In the genomic region with DNA sequence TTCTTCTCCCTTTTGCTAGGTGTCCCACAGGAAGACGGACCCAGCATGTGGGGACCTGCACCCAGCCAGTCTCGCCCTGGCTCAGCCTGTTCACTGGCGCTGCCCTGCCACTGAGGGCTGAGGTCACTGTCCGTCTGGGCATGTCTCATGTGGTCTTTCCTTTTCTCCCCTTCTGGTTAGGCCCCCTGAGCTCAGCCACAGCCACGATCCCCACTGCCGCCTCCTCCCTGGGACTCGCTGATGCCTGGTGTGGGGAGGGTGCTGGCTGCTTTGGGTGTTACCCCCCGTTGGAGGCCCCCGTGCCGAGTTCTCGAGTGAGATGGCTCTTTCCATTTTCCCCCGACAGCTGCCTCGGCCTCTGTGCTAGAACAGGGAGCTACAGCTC, we compare ENCODE assay signal across 12 cellular contexts. TPM values are rescaled to one million over a fixed set of nuclear protein-coding genes. Genes with fewer than 3 reads are reported as not detected.
DNase-seq lines count a peak whose midpoint lies in the region; ATAC-seq, FAIRE-seq and TF ChIP-seq lines count a peak whose summit lies in the region.
"Had no signal": no experiment of that assay in that cellular context is flagged by ENCODE, and none has a peak within 500 bp of the region (broad histone marks: within the 10 kb centered on the region; RNA-seq: fewer than 3 reads in every experiment).

No MANE protein-coding gene starts in this region.

- H4K20me1 ChIP-seq in BLaER1, result peaks cover 9% of the 10 kb centered on the region; the same call in 1 of the 2 replicates

- TF ChIP-seq CTCF in activated CD8-positive, alpha-beta T cell treated with anti-CD3 and anti-CD28 coated beads for 36 hours (IDR thresholded peaks at IDR 0.05), result no peak
- TF ChIP-seq CTCF in gastrocnemius medialis (IDR thresholded peaks at IDR 0.05 in 4 of 5, conservative IDR thresholded peaks at IDR 0.05 in 1 of 5), result no peak
- no peak for TF ChIP-seq CTCF in GM13976 (IDR thresholded peaks at IDR 0.05; ENCODE audit: borderline replicate concordance, control extremely low read depth, extremely low read depth, insufficient read depth, missing control alignments)

- CTCF ChIA-PET in activated CD8-positive, alpha-beta T cell treated with anti-CD3 and anti-CD28 coated beads for 36 hours (lab: Charles Lee), result interaction anchor here (1.1 to 3.1 kb wide), 5 partner anchors 13 to 133 kb away, joined by 3 to 13 read pairs (median 4); no protein-coding TSS in a partner anchor

- peak overlapping the region; percentile 87 for H3K4me2 ChIP-seq in BLaER1

- FAIRE-seq in H54 (lab: Jason Lieb, UNC), result no peak

- intact Hi-C loops in activated CD8-positive, alpha-beta T cell treated with anti-CD3 and anti-CD28 coated beads for 36 hours (cut with micrococcal nuclease), result no loop called here
- intact Hi-C loops in left cardiac atrium (cut with DNase I) (no loop called here), gastrocnemius medialis (cut with DNase I; ENCODE audit: low total_unique reads) (no loop called here)

- H3K27me3 ChIP-seq in BLaER1 (no peaks in the 10 kb centered on the region), gastrocnemius medialis (no peaks in the 10 kb centered on the region)
- H3K27me3 ChIP-seq: vagina had no signal

- in situ Hi-C loops in gastrocnemius medialis (cut with MboI; ENCODE audit: low sequenced_read_pairs in 4 of 4) (loop anchor here in 1 of 4 donors (25.0 kb wide), 1 partner anchor 136 kb away; the partner anchor contains the start of gene BHLHE23), GM13976 (cut with MboI; ENCODE audit: low sequenced_read_pairs, unreplicated experiment) (no loop called here)

- peaks cover 25% of the 10 kb centered on the region for H3K36me3 ChIP-seq in BLaER1
- peaks cover 0 to 7% of the 10 kb centered on the region in 2 donors for H3K36me3 ChIP-seq in gastrocnemius medialis

- H3K4me1 ChIP-seq in BLaER1 (peaks cover 90% of the 10 kb centered on the region), gastrocnemius medialis (peaks cover 16 to 20% of the 10 kb centered on the region in 2 donors)

- H3K4me3 ChIP-seq in BLaER1 (peak overlapping the region; percentile 51), gastrocnemius medialis (no peak overlapping the region)

- peaks cover 2% of the 10 kb centered on the region for H3K36me3 Mint-ChIP-seq in activated CD8-positive, alpha-beta T cell treated with anti-CD3 and anti-CD28 coated beads for 36 hours (ENCODE audit: low read depth)

- H3K9me3 Mint-ChIP-seq in activated CD8-positive, alpha-beta T cell treated with anti-CD3 and anti-CD28 coated beads for 36 hours, result no peaks in the 10 kb centered on the region
- H3K9me3 Mint-ChIP-seq: T-cell had no signal

- H3K4me3 Mint-ChIP-seq in activated CD8-positive, alpha-beta T cell treated with anti-CD3 and anti-CD28 coated beads for 36 hours, result no peak overlapping the region

- H3K9me3 ChIP-seq in BLaER1 (no peaks in the 10 kb centered on the region), gastrocnemius medialis (no peaks in the 10 kb centered on the region)
- H3K9me3 ChIP-seq: vagina had no signal

- no peak for TF ChIP-seq POLR2A in gastrocnemius medialis (IDR thresholded peaks at IDR 0.05)
- TF ChIP-seq POLR2A in H54 (IDR thresholded peaks at IDR 0.05; ENCODE audit: low read depth, low read length), result no peak

- ATAC-seq in activated CD8-positive, alpha-beta T cell treated with anti-CD3 and anti-CD28 coated beads for 36 hours, result peak; percentile 29
- peak; percentile 1 to 3 for ATAC-seq in left cardiac atrium
- no peak for ATAC-seq in gastrocnemius medialis

- no peak for DNase-seq in activated CD8-positive, alpha-beta T cell treated with anti-CD3 and anti-CD28 coated beads for 36 hours
- DNase-seq in left cardiac atrium (no peak), gastrocnemius medialis (no peak), retina (no peak), H54 (ENCODE audit: insufficient read length, low spot score) (no peak), GM13976 (ENCODE audit: low spot score) (no peak)
- no peak for DNase-seq in stimulated activated CD4-positive, alpha-beta T cell treated with anti-CD3 and anti-CD28 coated beads, Interleukin-15, amount 100 ng/mL, for 24 hours
- DNase-seq: activated CD4-positive, alpha-beta T cell treated with anti-CD3 and anti-CD28 coated beads, Interleukin-2, amount 50 U/mL, for 48 hours; T-cell had no signal

- peak overlapping the region; percentile 86 for H3K27ac ChIP-seq in BLaER1
- peak overlapping the region; percentile 51 to 78 (median 67) for H3K27ac ChIP-seq in gastrocnemius medialis

- no peak overlapping the region for H3K27ac Mint-ChIP-seq in activated CD8-positive, alpha-beta T cell treated with anti-CD3 and anti-CD28 coated beads for 36 hours

- POLR2A ChIA-PET in activated CD8-positive, alpha-beta T cell treated with anti-CD3 and anti-CD28 coated beads for 36 hours (lab: Charles Lee), result interaction anchor here (1.2 kb wide), 1 partner anchor 11 kb away, joined by 3 read pairs; no protein-coding TSS in a partner anchor

- H3K4me1 Mint-ChIP-seq in activated CD8-positive, alpha-beta T cell treated with anti-CD3 and anti-CD28 coated beads for 36 hours (ENCODE audit: low read depth), result peaks cover 18% of the 10 kb centered on the region

- no peaks in the 10 kb centered on the region for H3K27me3 Mint-ChIP-seq in activated CD8-positive, alpha-beta T cell treated with anti-CD3 and anti-CD28 coated beads for 36 hours
- H3K27me3 Mint-ChIP-seq: activated naive CD8-positive, alpha-beta T cell; T-cell had no signal

- peak overlapping the region; percentile 75 for H3K9ac ChIP-seq in BLaER1

RNA-seq across cellular contexts. Expression of gene TCFL5, which starts 14.8 kb away (rescaled TPM):
- total RNA-seq in activated CD8-positive, alpha-beta T cell treated with anti-CD3 and anti-CD28 coated beads for 36 hours, result 1 to 10 TPM; 7.5 to 7.6 TPM
- total RNA-seq in left cardiac atrium (1 to 10 TPM; 6.4 to 8.4 TPM), gastrocnemius medialis (1 to 10 TPM; 5.3 to 7.3 (median 6.3) TPM)

RNA-seq across cellular contexts. Expression of gene DIDO1, which starts 49.9 kb away (rescaled TPM):
- 10 to 100 TPM; 45.9 to 47.4 TPM for total RNA-seq in activated CD8-positive, alpha-beta T cell treated with anti-CD3 and anti-CD28 coated beads for 36 hours
- total RNA-seq in left cardiac atrium (10 to 100 TPM; 33.8 to 39.1 TPM), gastrocnemius medialis (10 to 100 TPM; 24.2 to 39.3 (median 28.7) TPM)

RNA-seq across cellular contexts. Expression of gene COL9A3, which starts 59.6 kb away (rescaled TPM):
- total RNA-seq in activated CD8-positive, alpha-beta T cell treated with anti-CD3 and anti-CD28 coated beads for 36 hours, result not detected
- 1 to 10 TPM; 4.0 to 4.7 TPM for total RNA-seq in left cardiac atrium
- total RNA-seq in gastrocnemius medialis, result 1 to 10 TPM in 2 of 4 donors, under 1 TPM in 2; 0.41 to 4.1 (median 1.6) TPM

Comparison
In these comparisons a context has a peak if more than half of its experiments do, and no peak if none do; other contexts are left out.
1. ATAC-seq: peak in activated CD8-positive, alpha-beta T cell treated with anti-CD3 and anti-CD28 coated beads for 36 hours (single experiment) and left cardiac atrium (2 of 2); none in gastrocnemius medialis (0 of 2).